ENCODE assay signal across 11 cellular contexts in genomic region chr22:25109878-25110595, GRCh38.
DNase-seq lines count a peak whose midpoint lies in the region; ATAC-seq and TF ChIP-seq lines count a peak whose summit lies in the region.
"Had no signal": no experiment of that assay in that cellular context is flagged by ENCODE, and none has a peak within 500 bp of the region (broad histone marks: within the 10 kb centered on the region; RNA-seq: fewer than 3 reads in every experiment).

No MANE protein-coding gene starts in this region.

- ATAC-seq in HG02981 (IDR thresholded peaks at IDR 0.05; ENCODE audit: unreplicated experiment) (no peak), GM19395 (IDR thresholded peaks at IDR 0.05; ENCODE audit: unreplicated experiment) (no peak)

- H3K4me3 Mint-ChIP-seq in T-helper 1 cell treated with Interleukin-12 subunit alpha and Interleukin-12 subunit beta and Interleukin-4 antibody, amounts not matched to agents 30 μg/mL and 1 μg/mL, for 36 hours, result peak overlapping the region; percentile 80
- peak overlapping the region; percentile 75 for H3K4me3 Mint-ChIP-seq in activated naive CD8-positive, alpha-beta T cell treated with anti-CD3 and anti-CD28 coated beads for 36 hours

- H3K27ac Mint-ChIP-seq in T-helper 1 cell treated with Interleukin-12 subunit alpha and Interleukin-12 subunit beta and Interleukin-4 antibody, amounts not matched to agents 30 μg/mL and 1 μg/mL, for 36 hours, result no peak overlapping the region
- no peak overlapping the region for H3K27ac Mint-ChIP-seq in activated naive CD8-positive, alpha-beta T cell treated with anti-CD3 and anti-CD28 coated beads for 36 hours
- H3K27ac Mint-ChIP-seq: activated B cell treated with CpG ODN at 0.5 μM for 24 hours had no signal

- TF ChIP-seq RAD21 in liver (IDR thresholded peaks at IDR 0.05), result peak; percentile 13 to 64

- H3K4me3 ChIP-seq in liver (ENCODE audit: low read depth in 1 of 3, low read length in 3 of 3), result peak overlapping the region in 1 of 3 donors; percentile 54
- H3K4me3 ChIP-seq in subcutaneous abdominal adipose tissue (ENCODE audit: low read depth in 1 of 5, low read length in 5 of 5), result no peak overlapping the region
- H3K4me3 ChIP-seq: K562 had no signal

- H3K9ac ChIP-seq in liver (ENCODE audit: low read depth in 1 of 2, low read length in 2 of 2) (no peak overlapping the region), subcutaneous abdominal adipose tissue (ENCODE audit: low read length in 5 of 5) (peak overlapping the region in 1 of 5 donors; percentile 71)

- WGBS in liver, result 59% methylated on average over 6 of the region's 6 CpGs

- H3K9me3 ChIP-seq in liver (ENCODE audit: control insufficient read depth in 4 of 4, low read length in 3 of 4), result peaks cover 0 to 3% (median 0%) of the 10 kb centered on the region in 4 donors
- H3K9me3 ChIP-seq in subcutaneous abdominal adipose tissue (ENCODE audit: control insufficient read depth in 5 of 5, low read length in 5 of 5), result peaks cover 0 to 3% (median 0%) of the 10 kb centered on the region in 5 donors
- H3K9me3 ChIP-seq: testis had no signal

- peaks cover 6% of the 10 kb centered on the region for H3K4me1 Mint-ChIP-seq in T-helper 1 cell treated with Interleukin-12 subunit alpha and Interleukin-12 subunit beta and Interleukin-4 antibody, amounts not matched to agents 30 μg/mL and 1 μg/mL, for 36 hours (ENCODE audit: low read depth)
- peaks cover 16% of the 10 kb centered on the region for H3K4me1 Mint-ChIP-seq in activated naive CD8-positive, alpha-beta T cell treated with anti-CD3 and anti-CD28 coated beads for 36 hours

- H3K27me3 ChIP-seq in liver (ENCODE audit: control insufficient read depth in 4 of 4, insufficient read depth in 4 of 4, low read length in 3 of 4) (no peaks in the 10 kb centered on the region), subcutaneous abdominal adipose tissue (ENCODE audit: control insufficient read depth in 5 of 5, insufficient read depth in 4 of 5, low read length in 5 of 5) (peaks cover 0 to 3% (median 3%) of the 10 kb centered on the region in 5 donors)
- H3K27me3 ChIP-seq: testis had no signal

- H3K27me3 Mint-ChIP-seq in T-helper 1 cell treated with Interleukin-12 subunit alpha and Interleukin-12 subunit beta and Interleukin-4 antibody, amounts not matched to agents 30 μg/mL and 1 μg/mL, for 36 hours (ENCODE audit: low read depth), result no peaks in the 10 kb centered on the region
- no peaks in the 10 kb centered on the region for H3K27me3 Mint-ChIP-seq in activated naive CD8-positive, alpha-beta T cell treated with anti-CD3 and anti-CD28 coated beads for 36 hours

- peaks cover 9% of the 10 kb centered on the region for H3K9me3 Mint-ChIP-seq in T-helper 1 cell treated with Interleukin-12 subunit alpha and Interleukin-12 subunit beta and Interleukin-4 antibody, amounts not matched to agents 30 μg/mL and 1 μg/mL, for 36 hours
- no peaks in the 10 kb centered on the region for H3K9me3 Mint-ChIP-seq in activated naive CD8-positive, alpha-beta T cell treated with anti-CD3 and anti-CD28 coated beads for 36 hours
- H3K9me3 Mint-ChIP-seq: activated B cell treated with CpG ODN at 0.5 μM for 24 hours had no signal

- H3K36me3 ChIP-seq in liver (ENCODE audit: control insufficient read depth in 4 of 4, insufficient read depth in 3 of 4, low read depth in 1 of 4, low read length in 3 of 4) (no peaks in the 10 kb centered on the region), subcutaneous abdominal adipose tissue (ENCODE audit: control insufficient read depth in 5 of 5, insufficient read depth in 5 of 5, low read length in 5 of 5) (no peaks in the 10 kb centered on the region)

- H3K27ac ChIP-seq in liver (ENCODE audit: low read depth in 1 of 2, low read length in 2 of 2) (peak overlapping the region; percentile 92 to 94), subcutaneous abdominal adipose tissue (ENCODE audit: low read depth, low read length) (peak overlapping the region; percentile 72)
- H3K27ac ChIP-seq: testis had no signal

- no peak for DNase-seq in T-helper 1 cell
- DNase-seq in activated naive CD8-positive, alpha-beta T cell treated with anti-CD3 and anti-CD28 coated beads for 36 hours, result no peak
- DNase-seq in epidermal melanocyte (ENCODE audit: insufficient read length, low spot score), result no peak
- DNase-seq: activated B cell treated with CpG ODN at 0.5 μM for 24 hours had no signal

- H3K4me1 ChIP-seq in liver (ENCODE audit: control insufficient read depth in 4 of 4, insufficient read depth in 4 of 4, low read length in 3 of 4) (peaks cover 3 to 40% (median 25%) of the 10 kb centered on the region in 4 donors), subcutaneous abdominal adipose tissue (ENCODE audit: control insufficient read depth in 5 of 5, insufficient read depth in 5 of 5, low read length in 5 of 5) (peaks cover 4 to 44% (median 41%) of the 10 kb centered on the region in 5 donors)

- TF ChIP-seq CTCF in liver (IDR thresholded peaks at IDR 0.05; ENCODE audit: low read depth, low read length, missing input control), result no peak

- peaks cover 12% of the 10 kb centered on the region for H3K36me3 Mint-ChIP-seq in T-helper 1 cell treated with Interleukin-12 subunit alpha and Interleukin-12 subunit beta and Interleukin-4 antibody, amounts not matched to agents 30 μg/mL and 1 μg/mL, for 36 hours (ENCODE audit: low read depth)
- H3K36me3 Mint-ChIP-seq in activated naive CD8-positive, alpha-beta T cell treated with anti-CD3 and anti-CD28 coated beads for 36 hours, result no peaks in the 10 kb centered on the region

TF ChIP-seq in liver, 16 proteins besides CTCF, POLR2A, EP300 and RAD21:
- peak; percentile 48 for TF ChIP-seq TAF1 (conservative IDR thresholded peaks at IDR 0.05)
- TF ChIP-seq REST (IDR thresholded peaks at IDR 0.05), result peak; percentile 50
- TF ChIP-seq NR2F2 (IDR thresholded peaks at IDR 0.05), result peak; percentile 9
- peak; percentile 59 for TF ChIP-seq YY1 (IDR thresholded peaks at IDR 0.05)
- TF ChIP-seq MAX (IDR thresholded peaks at IDR 0.05), result peak; percentile 66
- peak; percentile 92 for TF ChIP-seq FOXA2 (IDR thresholded peaks at IDR 0.05)
- peak; percentile 83 to 87 for TF ChIP-seq HNF4A (conservative IDR thresholded peaks at IDR 0.05)
- TF ChIP-seq HNF4G (IDR thresholded peaks at IDR 0.05), result peak; percentile 57
- no peak for TF ChIP-seq GABPA (IDR thresholded peaks at IDR 0.05 in 1 of 2, conservative IDR thresholded peaks at IDR 0.05 in 1 of 2)
- peak; percentile 87 to 90 for TF ChIP-seq RXRA (IDR thresholded peaks at IDR 0.05)
- TF ChIP-seq FOXA1 (IDR thresholded peaks at IDR 0.05), result peak; percentile 91
- TF ChIP-seq EGR1 (IDR thresholded peaks at IDR 0.05; ENCODE audit: low read depth in 2 of 2), result no peak
- TF ChIP-seq JUND (IDR thresholded peaks at IDR 0.05), result peak; percentile 17 to 88
- TF ChIP-seq SP1 (IDR thresholded peaks at IDR 0.05), result peak; percentile 92
- TF ChIP-seq ATF3 (IDR thresholded peaks at IDR 0.05), result peak; percentile 62
- TF ChIP-seq ZBTB33 (IDR thresholded peaks at IDR 0.05), result peak; percentile 78
